ENCODE assay signal across 15 cellular contexts in the genomic region with DNA sequence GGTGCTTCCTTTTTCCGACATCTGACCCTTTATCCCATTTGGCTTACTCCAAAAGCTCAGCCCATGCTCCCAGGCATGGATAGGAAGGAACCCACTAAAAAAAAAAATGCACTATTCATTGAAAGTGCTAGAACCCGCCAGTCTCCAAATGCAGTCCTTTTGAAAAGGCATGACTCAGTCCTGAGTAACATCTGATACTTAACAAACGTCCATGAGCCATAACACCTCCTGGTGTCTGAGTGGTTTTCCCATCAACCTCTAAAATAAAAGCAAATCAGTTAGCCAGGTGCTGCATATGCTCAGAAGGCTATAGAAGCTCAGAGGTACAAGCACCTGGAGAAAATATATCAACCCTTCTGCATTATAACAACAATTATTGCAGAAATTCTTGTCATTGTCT. TPM values are rescaled to one million over a fixed set of nuclear protein-coding genes. Genes with fewer than 3 reads are reported as not detected.
DNase-seq lines count a peak whose midpoint lies in the region; ATAC-seq and TF ChIP-seq lines count a peak whose summit lies in the region.
"Had no signal": no experiment of that assay in that cellular context is flagged by ENCODE, and none has a peak within 500 bp of the region (broad histone marks: within the 10 kb centered on the region; RNA-seq: fewer than 3 reads in every experiment).

No MANE protein-coding gene starts in this region.

- H4K20me1 ChIP-seq in PC-9 (ENCODE audit: insufficient read depth): no peaks in the 10 kb centered on the region

- H3K9me3 ChIP-seq in PC-9 (ENCODE audit: insufficient read depth, low read depth): no peaks in the 10 kb centered on the region
- peaks cover 0 to 7% (median 0%) of the 10 kb centered on the region in 12 donors for H3K9me3 ChIP-seq in heart left ventricle
- H3K9me3 ChIP-seq: SJCRH30, transverse colon had no signal

- no peak for TF ChIP-seq POLR2A in heart left ventricle (IDR thresholded peaks at IDR 0.05)

- H3K79me2 ChIP-seq in PC-9 (ENCODE audit: low read depth): no peaks in the 10 kb centered on the region

- DNase-seq in NCI-H345 (lab: John Stamatoyannopoulos, UW) (peak; percentile 19), NCI-H345 treated with DMSO at 0.1 percent for 48 hours (lab: John Stamatoyannopoulos, UW; ENCODE audit: unreplicated experiment) (no peak), PC-9 (peak; percentile 4 to 61), epithelial cell of prostate (ENCODE audit: low read depth, low spot score) (peak; percentile 57), heart left ventricle (no peak), cardiac septum (ENCODE audit: low spot score) (no peak), MV-4-11 (lab: John Stamatoyannopoulos, UW) (no peak)
- no peak for DNase-seq in stimulated activated effector memory CD8-positive, alpha-beta T cell treated with anti-CD3 and anti-CD28 coated beads, Interleukin-12 subunit alpha, Interleukin-12 subunit beta, amount 100 ng/mL, for 72 hours (ENCODE audit: low spot score in 2 of 2)
- DNase-seq: activated CD8-positive, alpha-beta memory T cell treated with anti-CD3 and anti-CD28 coated beads, Interleukin-2, amount 50 U/mL, for 48 hours; hippocampal formation; NCI-H524 treated with DMSO at 0.1 percent for 48 hours; nucleus accumbens; SJCRH30; transverse colon had no signal

- no peaks in the 10 kb centered on the region for H3K9me2 ChIP-seq in PC-9 (ENCODE audit: insufficient read depth)

- TF ChIP-seq CTCF in PC-9 (conservative IDR thresholded peaks at IDR 0.05): no peak
- no peak for TF ChIP-seq CTCF in heart left ventricle (IDR thresholded peaks at IDR 0.05)

- H2AFZ ChIP-seq in PC-9: no peak overlapping the region

- BruUV-seq in PC-9 (replicated peaks; lab: Mats Ljungman, UMichigan): no TSS peak

- WGBS in heart left ventricle, 4 donors: 54 to 63% (median 59%) methylated on average over 3 of the region's 3 CpGs

- CTCF ChIA-PET in PC-9 (lab: Charles Lee): interaction anchor here (0.9 kb wide), 1 partner anchor 47 kb away, joined by 3 read pairs; no protein-coding TSS in a partner anchor

- peaks cover 7% of the 10 kb centered on the region; the same call in 1 of the 2 replicates for H3F3A ChIP-seq in PC-9 (ENCODE audit: insufficient read depth, low read depth)

- 0 out of 2 replicates have a peak overlapping the region, but pooled peaks have one; percentile 7 for H3K4me2 ChIP-seq in PC-9

- no peaks in the 10 kb centered on the region for H3K9me3 Mint-ChIP-seq in stimulated activated effector memory CD8-positive, alpha-beta T cell treated with anti-CD3 and anti-CD28 coated beads, Interleukin-12 subunit alpha, Interleukin-12 subunit beta, amount 100 ng/mL, for 72 hours

- H3K27ac ChIP-seq in PC-9: no peak overlapping the region
- H3K27ac ChIP-seq in epithelial cell of prostate: no peak overlapping the region
- no peak overlapping the region for H3K27ac ChIP-seq in heart left ventricle
- H3K27ac ChIP-seq: SJCRH30, transverse colon had no signal

- H3K4me3 Mint-ChIP-seq in stimulated activated effector memory CD8-positive, alpha-beta T cell treated with anti-CD3 and anti-CD28 coated beads, Interleukin-12 subunit alpha, Interleukin-12 subunit beta, amount 100 ng/mL, for 72 hours: no peak overlapping the region
- H3K4me3 Mint-ChIP-seq: memory B cell had no signal

- H3K27me3 ChIP-seq in PC-9 (ENCODE audit: insufficient read depth, low read depth) (no peaks in the 10 kb centered on the region), heart left ventricle (peaks cover 0 to 6% (median 0%) of the 10 kb centered on the region in 9 donors)
- H3K27me3 ChIP-seq: SJCRH30, transverse colon had no signal

- POLR2A ChIA-PET in PC-9 (lab: Charles Lee; ENCODE audit: unreplicated experiment): interaction anchor here (0.8 kb wide), 1 partner anchor 114 kb away, joined by 5 read pairs; no protein-coding TSS in a partner anchor

- intact Hi-C loops in PC-9 (cut with micrococcal nuclease; ENCODE audit: unreplicated experiment) (loop anchor here (5.0 kb wide), 1 partner anchor 228 kb away; a partner anchor contains a TSS), heart left ventricle (cut with DNase I) (loop anchor here (2.0 to 10.0 kb wide), 7 partner anchors 43 to 235 kb away; no protein-coding TSS in a partner anchor), cardiac septum (cut with DNase I) (loop anchor here (2.0 kb wide), 1 partner anchor 231 kb away; no protein-coding TSS in a partner anchor)

- H3K4me1 ChIP-seq in PC-9 (replicated peaks; ENCODE audit: insufficient read depth) (peaks cover 29% of the 10 kb centered on the region), heart left ventricle (peaks cover 0 to 5% (median 0%) of the 10 kb centered on the region in 12 donors)
- H3K4me1 ChIP-seq: SJCRH30 had no signal

- ATAC-seq in stimulated activated effector memory CD8-positive, alpha-beta T cell treated with anti-CD3 and anti-CD28 coated beads, Interleukin-12 subunit alpha, Interleukin-12 subunit beta, amount 100 ng/mL, for 72 hours: peak; percentile 51
- no peak for ATAC-seq in heart left ventricle

- no peak overlapping the region for H3K27ac Mint-ChIP-seq in stimulated activated effector memory CD8-positive, alpha-beta T cell treated with anti-CD3 and anti-CD28 coated beads, Interleukin-12 subunit alpha, Interleukin-12 subunit beta, amount 100 ng/mL, for 72 hours
- H3K27ac Mint-ChIP-seq: memory B cell had no signal

- H3K36me3 ChIP-seq in PC-9 (ENCODE audit: low read depth) (no peaks in the 10 kb centered on the region), heart left ventricle (no peaks in the 10 kb centered on the region)
- H3K36me3 ChIP-seq: SJCRH30, transverse colon had no signal

- H3K36me3 Mint-ChIP-seq in stimulated activated effector memory CD8-positive, alpha-beta T cell treated with anti-CD3 and anti-CD28 coated beads, Interleukin-12 subunit alpha, Interleukin-12 subunit beta, amount 100 ng/mL, for 72 hours: no peaks in the 10 kb centered on the region
- H3K36me3 Mint-ChIP-seq: memory B cell had no signal

- H3K4me1 Mint-ChIP-seq in stimulated activated effector memory CD8-positive, alpha-beta T cell treated with anti-CD3 and anti-CD28 coated beads, Interleukin-12 subunit alpha, Interleukin-12 subunit beta, amount 100 ng/mL, for 72 hours: no peaks in the 10 kb centered on the region
- H3K4me1 Mint-ChIP-seq: memory B cell had no signal

- no peak overlapping the region for H3K4me3 ChIP-seq in PC-9
- no peak overlapping the region for H3K4me3 ChIP-seq in heart left ventricle
- H3K4me3 ChIP-seq: SJCRH30, transverse colon had no signal

RNA-seq across cellular contexts. Expression of a gene that starts 45.0 kb away (rescaled TPM):
- 49.4 and 62.5 TPM in 2 replicates for total RNA-seq in PC-9 (2021)
- total RNA-seq in heart left ventricle: 10 to 100 TPM; 18.8 to 38.7 (median 24.8) TPM
- polyA plus RNA-seq in heart left ventricle: 10 to 100 TPM in 1 of 2 donors, 1 to 10 TPM in 1; 4.6 to 10.9 TPM
- 31.6 TPM for total RNA-seq in cardiac septum

Comparison
In these comparisons a context has a peak if more than half of its experiments do, and no peak if none do; other contexts are left out.
1. DNase-seq: peak in NCI-H345 (single experiment), PC-9 (2 of 2) and epithelial cell of prostate (single experiment); none in NCI-H345 treated with DMSO at 0.1 percent for 48 hours (single experiment), stimulated activated effector memory CD8-positive, alpha-beta T cell treated with anti-CD3 and anti-CD28 coated beads, Interleukin-12 subunit alpha, Interleukin-12 subunit beta, amount 100 ng/mL, for 72 hours (0 of 2), heart left ventricle (0 of 5), cardiac septum (single experiment) and MV-4-11 (single experiment).